In genomic region chr21:34983680-34984086, GRCh38 we compare ENCODE assay signal across 8 cellular contexts.
DNase-seq lines count a peak whose midpoint lies in the region; ATAC-seq and TF ChIP-seq lines count a peak whose summit lies in the region.

No MANE protein-coding gene starts in this region.

- BruUV-seq in Panc1 (replicated peaks; lab: Mats Ljungman, UMichigan) = no TSS peak

- intact Hi-C loops in Panc1 (cut with micrococcal nuclease; ENCODE audit: unreplicated experiment) = no loop called here
- intact Hi-C loops in Right ventricle myocardium superior (cut with DNase I) = no loop called here

- H3K27ac ChIP-seq in Panc1 (ENCODE audit: low read length) = no peak overlapping the region

- in situ Hi-C loops in Panc1 (cut with HindIII; ENCODE audit: low pct_unique_long_range_greater_than_20kb, low sequenced_read_pairs) = no loop called here

- CTCF ChIA-PET in Panc1 (lab: Charles Lee) = no interaction called here

- no peak overlapping the region for H3K4me3 ChIP-seq in Panc1 (ENCODE audit: low read depth in 2 of 2, low read length in 2 of 2)

- no peak for TF ChIP-seq CTCF in Panc1 (IDR thresholded peaks at IDR 0.05)

- DNase-seq in EL (peak; percentile 85), Panc1 (ENCODE audit: low read depth, low spot score) (no peak), NCI-H82 treated with DMSO at 0.1 percent for 48 hours (lab: John Stamatoyannopoulos, UW; ENCODE audit: unreplicated experiment) (no peak), NCI-H2081 (lab: John Stamatoyannopoulos, UW) (no peak), Right ventricle myocardium superior (no peak)
- peak; percentile 59 for DNase-seq in activated naive CD4-positive, alpha-beta T cell treated with anti-CD3 and anti-CD28 coated beads, Interleukin-2, amount 50 U/mL, for 16 hours
- DNase-seq in stimulated activated CD4-positive, alpha-beta T cell treated with anti-CD3 and anti-CD28 coated beads, Interleukin-12 subunit alpha, Interleukin-12 subunit beta, amount 100 ng/mL, for 24 hours (ENCODE audit: low read depth in 2 of 2) = peak; percentile 51 to 64

- ATAC-seq in Panc1 = peak; percentile 26; the same call in 1 of the 2 replicates
- no peak for ATAC-seq in HG03045 (IDR thresholded peaks at IDR 0.05; ENCODE audit: unreplicated experiment)
- ATAC-seq in Right ventricle myocardium superior (ENCODE audit: poor library complexity) = no peak

- POLR2A ChIA-PET in Panc1 (lab: Charles Lee) = no interaction called here

- H3K36me3 ChIP-seq in Panc1 (ENCODE audit: control insufficient read depth, insufficient read depth, low read length) = no peaks in the 10 kb centered on the region

- H3K4me1 ChIP-seq in Panc1 (ENCODE audit: control insufficient read depth, insufficient read depth, low read length) = no peaks in the 10 kb centered on the region

- H3K9me3 ChIP-seq in Panc1 (ENCODE audit: control insufficient read depth, insufficient read depth, low read depth, low read length) = no peaks in the 10 kb centered on the region

- H3K27me3 ChIP-seq in Panc1 (ENCODE audit: control insufficient read depth, insufficient read depth, low read length) = no peaks in the 10 kb centered on the region

Comparison
In these comparisons a context has a peak if more than half of its experiments do, and no peak if none do; other contexts are left out.
1. DNase-seq: peak in EL (single experiment), activated naive CD4-positive, alpha-beta T cell treated with anti-CD3 and anti-CD28 coated beads, Interleukin-2, amount 50 U/mL, for 16 hours (single experiment) and stimulated activated CD4-positive, alpha-beta T cell treated with anti-CD3 and anti-CD28 coated beads, Interleukin-12 subunit alpha, Interleukin-12 subunit beta, amount 100 ng/mL, for 24 hours (2 of 2); none in Panc1 (single experiment), NCI-H82 treated with DMSO at 0.1 percent for 48 hours (single experiment), NCI-H2081 (0 of 2) and Right ventricle myocardium superior (single experiment).